19 cellular contexts compared by ENCODE assay signal in genomic region chr21:15355066-15355465, GRCh38.
"Had no signal": no experiment of that assay in that cellular context is flagged by ENCODE, and none has a peak within 500 bp of the region (broad histone marks: within the 10 kb centered on the region; RNA-seq: fewer than 3 reads in every experiment).

No MANE protein-coding gene starts in this region.

- ATAC-seq: foreskin keratinocyte, left ventricle myocardium superior had no signal

- DNase-seq: activated naive CD4-positive, alpha-beta T cell treated with Interleukin-2 at 50 U/mL for 16 hours; activated naive CD8-positive, alpha-beta T cell treated with anti-CD3 and anti-CD28 coated beads for 36 hours; activated T-cell treated with anti-CD3 and anti-CD28 coated beads, Interleukin-2, amount 50 U/mL, for 24 hours; cortex of kidney; effector CD4-positive, alpha-beta T cell; erythroblast; foreskin keratinocyte; glutamatergic neuron; hypothalamus; left ventricle myocardium superior; mammary epithelial cell; naive thymus-derived CD8-positive, alpha-beta T cell; spleen; stimulated activated CD4-positive, alpha-beta T cell treated with anti-CD3 and anti-CD28 coated beads, Interleukin-4, amount 100 ng/mL, for 1 hour; stimulated activated naive CD4-positive, alpha-beta T cell; testis had no signal

- H3K4me3 ChIP-seq: breast epithelium, neural progenitor cell, spleen, testis, vagina had no signal
